7 cellular contexts compared by ENCODE assay signal in genomic region chr21:42853621-42854020, GRCh38.
"Had no signal": no experiment of that assay in that cellular context is flagged by ENCODE, and none has a peak within 500 bp of the region (broad histone marks: within the 10 kb centered on the region; RNA-seq: fewer than 3 reads in every experiment).

No MANE protein-coding gene starts in this region.

- H3K4me3 ChIP-seq: GM23248 had no signal

- ATAC-seq: HepG2 had no signal

- DNase-seq: GM23248, GOT3, H9, HCEC 1CT, KG1 had no signal

- H3K27ac ChIP-seq: GM23248, HL-60 had no signal

- H3K9ac ChIP-seq: GM23248 had no signal

- H2AFZ ChIP-seq: GM23248 had no signal
